25 cellular contexts compared by ENCODE assay signal in genomic region chr4:109959195-109959594, GRCh38. TPM values are rescaled to one million over a fixed set of nuclear protein-coding genes. Genes with fewer than 3 reads are reported as not detected.
DNase-seq lines count a peak whose midpoint lies in the region; ATAC-seq, FAIRE-seq and TF ChIP-seq lines count a peak whose summit lies in the region.
"Had no signal": no experiment of that assay in that cellular context is flagged by ENCODE, and none has a peak within 500 bp of the region (broad histone marks: within the 10 kb centered on the region; RNA-seq: fewer than 3 reads in every experiment).

No MANE protein-coding gene starts in this region.

- no peaks in the 10 kb centered on the region for H3K27me3 ChIP-seq in DOHH2 (ENCODE audit: control insufficient read depth, low read length)
- H3K27me3 ChIP-seq in GM12878 (replicated peaks in 1 of 2; ENCODE audit: control insufficient read depth in 2 of 2, insufficient read depth in 2 of 2, low read length in 1 of 2), result no peaks in the 10 kb centered on the region; a peak in 1 of 4 replicates

- WGBS in GM12878 (ENCODE audit: insufficient coverage, insufficient replicate concordance, low lambda C conversion rate, missing lambda C conversion rate), result 12% methylated on average over 8 of the region's 8 CpGs

- no peak overlapping the region for H3K27ac Mint-ChIP-seq in T-helper 2 cell treated with Interferon-gamma antibody and Interleukin-4, amounts not matched to agents 5 μg/mL and 100 μg/mL, for 36 hours
- H3K27ac Mint-ChIP-seq: CD8-positive, alpha-beta memory T cell; GM23338 had no signal

- no peaks in the 10 kb centered on the region for H3K36me3 ChIP-seq in DOHH2 (ENCODE audit: control insufficient read depth, low read length)
- H3K36me3 ChIP-seq in GM12878 (ENCODE audit: control insufficient read depth in 2 of 2, insufficient read depth in 2 of 2, low read length in 1 of 2), result no peaks in the 10 kb centered on the region

- CTCF ChIA-PET in GM12878 (lab: Yijun Ruan, JAX), result interaction anchor here (0.6 kb wide), 1 partner anchor 579 kb away, joined by 4 read pairs; no protein-coding TSS in a partner anchor

- H3K4me1 ChIP-seq in DOHH2 (ENCODE audit: control insufficient read depth, low read length), result peaks cover 12% of the 10 kb centered on the region
- H3K4me1 ChIP-seq in GM12878 (ENCODE audit: control insufficient read depth, insufficient read depth, low read length), result no peaks in the 10 kb centered on the region

- RAD21 ChIA-PET in GM12878 (lab: Charles Lee; ENCODE audit: unreplicated experiment), result no interaction called here

- no peak overlapping the region for H2AFZ ChIP-seq in GM12878 (ENCODE audit: control insufficient read depth, low read depth, low read length)
- H2AFZ ChIP-seq: GM23338 had no signal

- no peak overlapping the region for H3K4me3 Mint-ChIP-seq in T-helper 2 cell treated with Interferon-gamma antibody and Interleukin-4, amounts not matched to agents 5 μg/mL and 100 μg/mL, for 36 hours
- H3K4me3 Mint-ChIP-seq: CD8-positive, alpha-beta memory T cell; GM23338 had no signal

- no peaks in the 10 kb centered on the region for H3K9me2 ChIP-seq in DOHH2 (replicated peaks; ENCODE audit: control insufficient read depth, low read length)

- no peak overlapping the region for H3K9ac ChIP-seq in GM12878 (ENCODE audit: control insufficient read depth, insufficient read depth, low read length)
- H3K9ac ChIP-seq: KMS-11 had no signal

- in situ Hi-C loops in GM12878 (cut with MboI), result no loop called here

- H3K27ac ChIP-seq in DOHH2 (ENCODE audit: low read depth, low read length), result peak overlapping the region; percentile 28; the same call in 1 of the 2 replicates
- H3K27ac ChIP-seq in GM12878 (ENCODE audit: control insufficient read depth, insufficient read depth), result no peak overlapping the region
- H3K27ac ChIP-seq: KMS-11 had no signal

- H3F3A ChIP-seq in DOHH2 (ENCODE audit: control insufficient read depth, insufficient read depth), result no peaks in the 10 kb centered on the region

- BruUV-seq in GM12878 (replicated peaks; lab: Mats Ljungman, UMichigan), result no TSS peak

- peak overlapping the region; percentile 53 for H3K4me2 ChIP-seq in DOHH2 (ENCODE audit: low read length)
- no peak overlapping the region for H3K4me2 ChIP-seq in GM12878 (ENCODE audit: control insufficient read depth, insufficient read depth)
- H3K4me2 ChIP-seq: GM23338, KMS-11 had no signal

- no peaks in the 10 kb centered on the region for H3K36me3 Mint-ChIP-seq in T-helper 2 cell treated with Interferon-gamma antibody and Interleukin-4, amounts not matched to agents 5 μg/mL and 100 μg/mL, for 36 hours (ENCODE audit: low read depth)
- H3K36me3 Mint-ChIP-seq: CD8-positive, alpha-beta memory T cell had no signal

- TF ChIP-seq EP300 in GM12878 (IDR thresholded peaks at IDR 0.05; ENCODE audit: borderline replicate concordance in 1 of 2, control insufficient read depth in 1 of 2, low read depth in 2 of 2, low read length in 2 of 2), result no peak

- DNase-seq in NOMO-1 treated with DMSO at 0.1 percent for 48 hours (lab: John Stamatoyannopoulos, UW; ENCODE audit: unreplicated experiment) (peak; percentile 48), GM12878 (ENCODE audit: low read depth, low spot score) (no peak), NCI-H2227 (lab: John Stamatoyannopoulos, UW; ENCODE audit: unreplicated experiment) (no peak), activated gamma-delta T cell (lab: John Stamatoyannopoulos, UW) (no peak)
- DNase-seq in T-helper 2 cell treated with Interferon-gamma antibody and Interleukin-4, amounts not matched to agents 5 μg/mL and 100 μg/mL, for 36 hours (ENCODE audit: low spot score), result no peak
- DNase-seq: AML-193; C1 segment of cervical spinal cord; Calu3; CD8-positive, alpha-beta memory T cell; DMS153; GDM1; HCEC 1CT; NCI-H1417; NCI-H1694 treated with DMSO at 0.1 percent for 48 hours; NCI-H2081 treated with DMSO at 0.1 percent for 48 hours; NCI-H2171 treated with DMSO at 0.1 percent for 48 hours; NCI-H446 treated with DMSO at 0.1 percent for 48 hours; NCI-H526 treated with DMSO at 0.1 percent for 48 hours; Right ventricle myocardium superior; T-helper 2 cell had no signal

- no peaks in the 10 kb centered on the region for H3K4me1 Mint-ChIP-seq in T-helper 2 cell treated with Interferon-gamma antibody and Interleukin-4, amounts not matched to agents 5 μg/mL and 100 μg/mL, for 36 hours (ENCODE audit: low read depth)
- H3K4me1 Mint-ChIP-seq: CD8-positive, alpha-beta memory T cell; GM23338 had no signal

- SMC1A ChIA-PET in GM12878 (lab: Charles Lee; ENCODE audit: uncharacterized antibody, unreplicated experiment), result no interaction called here

- intact Hi-C loops in GM12878 (cut with micrococcal nuclease; ENCODE audit: unreplicated experiment), result no loop called here

- TF ChIP-seq POLR2A in GM12878 (IDR thresholded peaks at IDR 0.05; ENCODE audit: low read depth, low read length), result no peak

- TF ChIP-seq RAD21 in GM12878 (IDR thresholded peaks at IDR 0.05; ENCODE audit: insufficient read depth, low read depth, low read length), result no peak

- peak overlapping the region; percentile 38 for H3K4me3 ChIP-seq in DOHH2 (ENCODE audit: low read length)
- no peak overlapping the region for H3K4me3 ChIP-seq in GM12878
- H3K4me3 ChIP-seq: GM23338 had no signal

- H3K27me3 Mint-ChIP-seq in T-helper 2 cell treated with Interferon-gamma antibody and Interleukin-4, amounts not matched to agents 5 μg/mL and 100 μg/mL, for 36 hours (ENCODE audit: low read depth), result peaks cover 28% of the 10 kb centered on the region

- no peaks in the 10 kb centered on the region for H3K9me3 Mint-ChIP-seq in T-helper 2 cell treated with Interferon-gamma antibody and Interleukin-4, amounts not matched to agents 5 μg/mL and 100 μg/mL, for 36 hours
- H3K9me3 Mint-ChIP-seq: CD8-positive, alpha-beta memory T cell; GM23338 had no signal

- H4K20me1 ChIP-seq in DOHH2 (ENCODE audit: control insufficient read depth, insufficient read depth, low read depth, low read length) (no peaks in the 10 kb centered on the region), GM12878 (ENCODE audit: control insufficient read depth, insufficient read depth) (no peaks in the 10 kb centered on the region)

- TF ChIP-seq CTCF in DOHH2 (IDR thresholded peaks at IDR 0.05; ENCODE audit: low read depth, low read length, poor library complexity, severe bottlenecking), result no peak
- no peak for TF ChIP-seq CTCF in GM12878 (IDR thresholded peaks at IDR 0.05 in 2 of 3, conservative IDR thresholded peaks at IDR 0.05 in 1 of 3; ENCODE audit: control insufficient read depth in 2 of 3, extremely low read depth in 1 of 3, insufficient read depth in 1 of 3, low read depth in 3 of 3, low read length in 3 of 3)

- H3K79me2 ChIP-seq in DOHH2 (ENCODE audit: control insufficient read depth, low read length), result no peaks in the 10 kb centered on the region
- no peaks in the 10 kb centered on the region for H3K79me2 ChIP-seq in GM12878 (ENCODE audit: control insufficient read depth, insufficient read depth, low read length)

- POLR2A ChIA-PET in GM12878 (lab: Charles Lee), result interaction anchor here (0.6 kb wide), 1 partner anchor 514 kb away, joined by 3 read pairs; no protein-coding TSS in a partner anchor

- ATAC-seq in HG02885 (IDR thresholded peaks at IDR 0.05; ENCODE audit: poor library complexity, unreplicated experiment) (peak; percentile 93), GM12878 (peak; percentile 45; the same call in 1 of the 3 replicates)
- ATAC-seq: GM23338 had no signal

- H3K9me3 ChIP-seq in DOHH2 (ENCODE audit: control insufficient read depth, insufficient read depth, low read length) (no peaks in the 10 kb centered on the region), GM12878 (replicated peaks; ENCODE audit: control insufficient read depth, insufficient read depth, low read length) (no peaks in the 10 kb centered on the region)

- no peak for FAIRE-seq in GM12878 (lab: Jason Lieb, UNC)
- FAIRE-seq: HTR-8/SVneo had no signal

TF ChIP-seq in GM12878, 131 proteins besides CTCF, POLR2A, EP300 and RAD21 (continues in another document):
- TF ChIP-seq STAT1 (conservative IDR thresholded peaks at IDR 0.05) (no peak), ZNF207 (IDR thresholded peaks at IDR 0.05; ENCODE audit: borderline replicate concordance) (no peak), CHD4 (IDR thresholded peaks at IDR 0.05) (no peak)

RNA-seq across cellular contexts. Expression of gene EGF, which starts 46.5 kb away (rescaled TPM):
- not detected in 2 replicates for total RNA-seq in GM12878 (2013; cell fraction: nucleolus; rRNA removed)
- total RNA-seq in GM12878 (2014; rRNA removed) (0.11 and 0.90 TPM in 2 replicates), GM12878 (2014; rRNA removed; fragmentation: Illumina TruSeq; extraction: Trizol) (0.13 and 0.55 TPM in 2 replicates), GM12878 (2021) (0.05 and 0.23 TPM in 2 replicates)
- not detected for polyA plus RNA-seq in GM12878 (2011; ENCODE audit: low read depth)
- polyA plus RNA-seq in GM12878 (2011; rRNA removed) (not detected in 2 replicates), GM12878 (2014; fragmentation: Illumina TruSeq; extraction: Trizol) (0.15 TPM in 1 of 2 replicates, not detected in the other), GM12878 (2014; fragmentation: Nextera tagmentation; extraction: Ambion mirVana) (under 1 TPM in 1 of 2 experiments, not detected in 1; 0.02 TPM), GM12878 (2014; rRNA removed) (0.23 TPM in 1 of 2 replicates, not detected in the other), GM12878 (2016; fragmentation: Nextera tagmentation; extraction: Ambion mirVana) (under 1 TPM in 1 of 2 experiments, not detected in 1; 0.28 TPM)
- not detected in 2 replicates for polyA plus RNA-seq in GM12878 (2011; cell fraction: cytosol; rRNA removed)
- not detected in 2 replicates for polyA plus RNA-seq in GM12878 (2011; cell fraction: nucleus; rRNA removed)
- 0.04 and 0.08 TPM in 2 replicates for polyA plus RNA-seq in GM12878 (2012)
- polyA minus RNA-seq in GM12878 (2011; rRNA and poly(A)+ RNA removed), result not detected in 2 replicates
- polyA minus RNA-seq in GM12878 (2011; cell fraction: cytosol; rRNA and poly(A)+ RNA removed), result not detected in 2 replicates
- polyA minus RNA-seq in GM12878 (2011; cell fraction: nucleus; rRNA and poly(A)+ RNA removed), result not detected in 2 replicates
- total RNA-seq: CD8-positive, alpha-beta memory T cell had no signal
- polyA plus RNA-seq: CD8-positive, alpha-beta memory T cell had no signal
